Comparison of ENCODE assay signal across 12 cellular contexts in genomic region chr6:9140861-9141534, GRCh38.
A peak's percentile ranks its signal among the peaks of the same experiment; 100 is the strongest.
DNase-seq lines count a peak whose midpoint lies in the region; ATAC-seq and TF ChIP-seq lines count a peak whose summit lies in the region.
"Had no signal": no experiment of that assay in that cellular context is flagged by ENCODE, and none has a peak within 500 bp of the region (broad histone marks: within the 10 kb centered on the region; RNA-seq: fewer than 3 reads in every experiment).

No MANE protein-coding gene starts in this region.

- intact Hi-C loops in PC-3 (cut with micrococcal nuclease), result loop anchor here (10.0 kb wide), 2 partner anchors 264 to 1264 kb away; no protein-coding TSS in a partner anchor

- no peaks in the 10 kb centered on the region for H3K79me2 ChIP-seq in PC-3 (ENCODE audit: low read length)

- H3K4me3 ChIP-seq in PC-3 (ENCODE audit: low read length) (peak overlapping the region; percentile 53), foreskin fibroblast (ENCODE audit: low read depth in 1 of 2, low read length in 2 of 2) (peak overlapping the region in 1 of 2 donors; percentile 6)
- H3K4me3 ChIP-seq: K562 had no signal

- no peaks in the 10 kb centered on the region for H3K9me2 ChIP-seq in PC-3 (replicated peaks; ENCODE audit: low read length)

- no TSS peak for BruUV-seq in PC-3 (replicated peaks; lab: Mats Ljungman, UMichigan)

- peaks cover 31% of the 10 kb centered on the region for H3K4me1 ChIP-seq in PC-3 (ENCODE audit: insufficient read depth, low read length)

- POLR2A ChIA-PET in PC-3 (lab: Charles Lee; ENCODE audit: unreplicated experiment), result no interaction called here

- H3K9me3 ChIP-seq in PC-3 (ENCODE audit: low read length), result no peaks in the 10 kb centered on the region

- peaks cover 7% of the 10 kb centered on the region for H3F3A ChIP-seq in PC-3 (ENCODE audit: low read length, unreplicated experiment)

- CTCF ChIA-PET in PC-3 (lab: Charles Lee), result no interaction called here

- DNase-seq in AG20443 (ENCODE audit: low spot score) (peak; percentile 21), NCI-H1092 (lab: John Stamatoyannopoulos, UW) (peak; percentile 72), PC-3 (peak; percentile 71), foreskin fibroblast (peak; percentile 34 to 78), HuH-7 (ENCODE audit: low spot score) (no peak), GM13977 (ENCODE audit: low spot score) (no peak)
- DNase-seq in activated CD4-positive, alpha-beta T cell treated with anti-CD3 and anti-CD28 coated beads, Interleukin-2, amount 50 U/mL, for 4 hours, result no peak
- DNase-seq: activated effector memory CD4-positive, alpha-beta T cell treated with anti-CD3 and anti-CD28 coated beads, Interleukin-2, amount 50 U/mL, for 16 hours; effector memory CD8-positive, alpha-beta T cell; immature natural killer cell had no signal

- TF ChIP-seq CTCF in PC-3 (conservative IDR thresholded peaks at IDR 0.05; ENCODE audit: low read depth, low read length) (no peak), foreskin fibroblast (IDR thresholded peaks at IDR 0.05; ENCODE audit: low read depth, low read length) (no peak), GM13977 (IDR thresholded peaks at IDR 0.05; ENCODE audit: extremely low read depth, insufficient read depth, missing control alignments) (no peak)

- no peaks in the 10 kb centered on the region for H3K27me3 ChIP-seq in PC-3 (ENCODE audit: low read length)

- H3K4me2 ChIP-seq in PC-3 (ENCODE audit: low read length), result peak overlapping the region; percentile 89

- no peaks in the 10 kb centered on the region for H3K36me3 ChIP-seq in PC-3 (ENCODE audit: low read depth, low read length)

- H3K27ac ChIP-seq in PC-3 (ENCODE audit: low read length), result peak overlapping the region; percentile 91

- peak; percentile 44 for ATAC-seq in PC-3
- no peak for ATAC-seq in GM18517 (IDR thresholded peaks at IDR 0.05; ENCODE audit: unreplicated experiment)
- ATAC-seq: effector memory CD8-positive, alpha-beta T cell; K562 had no signal

- H2AFZ ChIP-seq in PC-3 (ENCODE audit: low read length), result 0 out of 2 replicates have a peak overlapping the region, but pooled peaks have one; percentile 19

- no peaks in the 10 kb centered on the region for H4K20me1 ChIP-seq in PC-3 (ENCODE audit: low read length)

- H3K9ac ChIP-seq in PC-3 (ENCODE audit: low read length), result peak overlapping the region; percentile 50

- in situ Hi-C loops in GM13977 (cut with MboI; ENCODE audit: low pct_unique_long_range_greater_than_20kb, low sequenced_read_pairs, unreplicated experiment), result no loop called here

Comparison
In these comparisons a context has a peak if more than half of its experiments do, and no peak if none do; other contexts are left out.
1. DNase-seq: peak in AG20443 (single experiment), NCI-H1092 (single experiment), PC-3 (single experiment) and foreskin fibroblast (2 of 2); none in activated CD4-positive, alpha-beta T cell treated with anti-CD3 and anti-CD28 coated beads, Interleukin-2, amount 50 U/mL, for 4 hours (0 of 2), HuH-7 (single experiment) and GM13977 (single experiment).